19 cellular contexts compared by ENCODE assay signal in the genomic region with DNA sequence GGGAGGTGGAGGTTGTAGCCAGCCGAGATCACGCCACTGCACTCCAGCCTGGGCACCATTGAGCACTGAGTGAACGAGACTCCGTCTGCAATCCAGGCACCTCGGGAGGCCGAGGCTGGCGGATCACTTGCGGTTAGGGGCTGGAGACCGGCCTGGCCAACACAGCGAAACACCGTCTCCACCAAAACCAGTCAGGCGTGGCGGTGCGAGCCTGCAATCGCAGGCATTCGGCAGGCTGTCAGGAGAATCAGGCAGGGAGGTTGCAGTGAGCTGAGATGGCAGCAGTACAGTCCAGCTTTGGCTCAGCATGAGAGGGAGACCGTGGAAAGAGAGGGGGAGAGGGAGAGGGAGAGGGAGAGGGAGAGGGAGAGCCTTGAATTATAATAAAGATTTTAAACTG. TPM values are rescaled to one million over a fixed set of nuclear protein-coding genes. Genes with fewer than 3 reads are reported as not detected.
"Had no signal": no experiment of that assay in that cellular context is flagged by ENCODE, and none has a peak within 500 bp of the region (broad histone marks: within the 10 kb centered on the region; RNA-seq: fewer than 3 reads in every experiment).

No MANE protein-coding gene starts in this region.

RNA-seq across cellular contexts. Expression of gene PRSS48, which starts 21.3 kb away (rescaled TPM):
- total RNA-seq: activated naive CD4-positive, alpha-beta T cell treated with anti-CD3 and anti-CD28 coated beads for 36 hours; activated naive CD4-positive, alpha-beta T cell treated with anti-CD3 and anti-CD28 coated beads, Interleukin-2, amount 50 U/mL, for 72 hours; activated naive CD8-positive, alpha-beta T cell treated with anti-CD3 and anti-CD28 coated beads for 36 hours; activated naive CD8-positive, alpha-beta T cell treated with anti-CD3 and anti-CD28 coated beads, Interleukin-2, amount 10 ng/mL, durations not matched to agents 7 days and 5 days; activated T-cell treated with anti-CD3 and anti-CD28 coated beads, Interleukin-2, amount 50 U/mL, for 4 hours; activated T-cell treated with anti-CD3 and anti-CD28 coated beads, Interleukin-2, amount 50 U/mL, for 72 hours; activated T-helper 1 cell treated with anti-CD3 and anti-CD28 coated beads, Interleukin-12 subunit alpha, Interleukin-12 subunit beta, Interleukin-2, Interleukin-4 antibody, amounts not matched to agents 30 ng/mL and 10 ng/mL and 1 ng/mL, durations not matched to agents 14 hours and 24 hours and 36 hours; activated T-helper 17 cell treated with anti-CD3 and anti-CD28 coated beads, Interleukin-2, amount 50 U/mL, for 72 hours; activated T-helper 2 cell treated with anti-CD3 and anti-CD28 coated beads, Interferon-gamma antibody, Interleukin-2, Interleukin-4, amounts not matched to agents 10 μg/mL and 5 μg/mL and 100 μg/mL, durations not matched to agents 14 hours and 24 hours and 36 hours; adrenal gland; aorta; ascending aorta; body of pancreas; breast epithelium; bronchial epithelial cell; cardiac muscle cell; cardiac septum; cerebellum had no signal
- polyA plus RNA-seq: adipose tissue, adrenal gland, aorta, cardiac muscle cell had no signal
